Comparison of ENCODE assay signal across 17 cellular contexts in genomic region chr20:61119263-61119662, GRCh38.
DNase-seq lines count a peak whose midpoint lies in the region; ATAC-seq, FAIRE-seq and TF ChIP-seq lines count a peak whose summit lies in the region.
"Had no signal": no experiment of that assay in that cellular context is flagged by ENCODE, and none has a peak within 500 bp of the region (broad histone marks: within the 10 kb centered on the region; RNA-seq: fewer than 3 reads in every experiment).

No MANE protein-coding gene starts in this region.

- H3K4me2 ChIP-seq in A549 (peak overlapping the region; percentile 67), BLaER1 (peak overlapping the region; percentile 49), IMR-90 (ENCODE audit: low read depth, low read length) (no peak overlapping the region)

- no peak overlapping the region for H2AK9ac ChIP-seq in IMR-90 (replicated peaks; ENCODE audit: low read depth, low read length, poor library complexity)

- no peak overlapping the region for H3K4me3 ChIP-seq in A549
- H3K4me3 ChIP-seq in BLaER1, result no peak overlapping the region
- H3K4me3 ChIP-seq in IMR-90 (ENCODE audit: insufficient read depth, low read depth, low read length), result no peak overlapping the region
- H3K4me3 ChIP-seq: GM23248 had no signal

- no peak overlapping the region for H2AFZ ChIP-seq in IMR-90 (replicated peaks; ENCODE audit: low read length, poor library complexity)
- H2AFZ ChIP-seq: GM23248 had no signal

- H3K4me3 Mint-ChIP-seq in CD14-positive monocyte, result no peak overlapping the region
- H3K4me3 Mint-ChIP-seq: CD4-positive, alpha-beta T cell; IgD-negative memory B cell had no signal

- H4K20me1 ChIP-seq in BLaER1 (no peaks in the 10 kb centered on the region), IMR-90 (ENCODE audit: insufficient read depth, low read length) (no peaks in the 10 kb centered on the region)

- no peak overlapping the region for H2BK5ac ChIP-seq in IMR-90 (ENCODE audit: low read depth, low read length, poor library complexity, severe bottlenecking)

- POLR2A ChIA-PET in A549 (lab: Yijun Ruan, JAX), result interaction anchor here (2.3 to 3.7 kb wide), 2 partner anchors 66 to 133 kb away, joined by 20 read pairs; partner anchors contain the start of gene CDH4
- POLR2A ChIA-PET in IMR-90 (lab: Charles Lee; ENCODE audit: unreplicated experiment), result no interaction called here

- H4K5ac ChIP-seq in IMR-90 (ENCODE audit: low read depth, low read length), result no peak overlapping the region

- peak overlapping the region; percentile 74 for H2BK120ac ChIP-seq in IMR-90 (ENCODE audit: low read depth, low read length)

- peak overlapping the region in 1 of 7 donors; percentile 18 for H3K27ac Mint-ChIP-seq in CD14-positive monocyte
- H3K27ac Mint-ChIP-seq: CD4-positive, alpha-beta T cell; IgD-negative memory B cell had no signal

- peaks cover 0 to 3% (median 0%) of the 10 kb centered on the region in 7 donors for H3K9me3 Mint-ChIP-seq in CD14-positive monocyte
- H3K9me3 Mint-ChIP-seq: CD4-positive, alpha-beta T cell had no signal

- no peak overlapping the region for H3K14ac ChIP-seq in IMR-90 (replicated peaks; ENCODE audit: low read depth, low read length)

- H3K9me3 ChIP-seq in A549 (no peaks in the 10 kb centered on the region), BLaER1 (no peaks in the 10 kb centered on the region), IMR-90 (ENCODE audit: control insufficient read depth, insufficient read depth, low read length) (no peaks in the 10 kb centered on the region)

- TF ChIP-seq RAD21 in A549 (conservative IDR thresholded peaks at IDR 0.05 in 1 of 2, IDR thresholded peaks at IDR 0.05 in 1 of 2) (no peak), IMR-90 (IDR thresholded peaks at IDR 0.05; ENCODE audit: low read length) (no peak)

- no peaks in the 10 kb centered on the region for H3K36me3 ChIP-seq in BLaER1
- H3K36me3 ChIP-seq in IMR-90 (ENCODE audit: control insufficient read depth, insufficient read depth, low read length), result no peaks in the 10 kb centered on the region

- CTCF ChIA-PET in A549 (lab: Yijun Ruan, JAX), result interaction anchor here (0.9 to 1.8 kb wide), 8 partner anchors 10 to 114 kb away, joined by 3 to 4 read pairs (median 3); no protein-coding TSS in a partner anchor
- CTCF ChIA-PET in IMR-90 (lab: Yijun Ruan, JAX), result no interaction called here

- no peak for TF ChIP-seq EP300 in A549 (IDR thresholded peaks at IDR 0.05)

- dilution Hi-C loops in IMR-90 (cut with HindIII; ENCODE audit: low sequenced_read_pairs, unreplicated experiment), result no loop called here

- peaks cover 62% of the 10 kb centered on the region for H3K4me1 ChIP-seq in A549
- peaks cover 55% of the 10 kb centered on the region for H3K4me1 ChIP-seq in BLaER1
- no peaks in the 10 kb centered on the region for H3K4me1 ChIP-seq in IMR-90 (ENCODE audit: control insufficient read depth, insufficient read depth, low read length)

- H3K27me3 ChIP-seq in BLaER1, result no peaks in the 10 kb centered on the region
- no peaks in the 10 kb centered on the region for H3K27me3 ChIP-seq in IMR-90 (ENCODE audit: control insufficient read depth, insufficient read depth, low read length)

- TF ChIP-seq CTCF in A549 (IDR thresholded peaks at IDR 0.05), result no peak
- no peak for TF ChIP-seq CTCF in IMR-90 (conservative IDR thresholded peaks at IDR 0.05; ENCODE audit: low read depth, low read length)
- no peak for TF ChIP-seq CTCF in CD14-positive monocyte (IDR thresholded peaks at IDR 0.05)

- no peak overlapping the region for H3K9ac ChIP-seq in BLaER1
- no peak overlapping the region for H3K9ac ChIP-seq in IMR-90 (ENCODE audit: low read depth, low read length)
- H3K9ac ChIP-seq: GM23248 had no signal

- in situ Hi-C loops in IMR-90 (cut with MboI; ENCODE audit: low sequenced_read_pairs), result loop anchor here (25.0 kb wide), 1 partner anchor 907 kb away; no protein-coding TSS in a partner anchor

- FAIRE-seq in A549 (lab: Jason Lieb, UNC), result no peak
- FAIRE-seq: G401.6, GM12891, H54 had no signal

- H3K18ac ChIP-seq in IMR-90 (ENCODE audit: low read depth, low read length), result no peak overlapping the region

- peaks cover 18% of the 10 kb centered on the region for H3K4me1 Mint-ChIP-seq in CD14-positive monocyte

- no peak overlapping the region for H2BK20ac ChIP-seq in IMR-90 (ENCODE audit: low read depth, low read length)

- H3K27ac ChIP-seq in A549 (peak overlapping the region; percentile 86 to 93), BLaER1 (no peak overlapping the region), IMR-90 (ENCODE audit: insufficient read depth, low read length) (no peak overlapping the region), caudate nucleus (ENCODE audit: low read depth, low read length) (no peak overlapping the region)
- H3K27ac ChIP-seq: HL-60 had no signal

- 74% methylated on average over 10 of the region's 10 CpGs for WGBS in A549 (ENCODE audit: missing lambda C conversion rate)
- WGBS in IMR-90 (ENCODE audit: extremely low coverage in 2 of 2, insufficient read length in 1 of 2), 2 experiments, result no CpG with 5 or more reads among the region's 10 CpGs

- H3K9me1 ChIP-seq in IMR-90 (ENCODE audit: insufficient read depth, low read length), result no peaks in the 10 kb centered on the region

- peak overlapping the region; percentile 22 for H3K4ac ChIP-seq in IMR-90 (ENCODE audit: low read depth, low read length)

- no peak overlapping the region for H4K8ac ChIP-seq in IMR-90 (ENCODE audit: low read depth in 2 of 2, low read length in 2 of 2)

- no peaks in the 10 kb centered on the region for H3K79me1 ChIP-seq in IMR-90 (ENCODE audit: low read depth in 1 of 2, low read length in 2 of 2)

- peaks cover 12 to 26% (median 17%) of the 10 kb centered on the region in 3 donors for H3K27me3 Mint-ChIP-seq in CD14-positive monocyte (ENCODE audit: low read depth in 3 of 3)
- H3K27me3 Mint-ChIP-seq: IgD-negative memory B cell had no signal

- peak overlapping the region; percentile 96; the same call in 2 of the 3 replicates for H2BK15ac ChIP-seq in IMR-90 (ENCODE audit: low read depth, low read length)

- ATAC-seq in A549, result no peak
- no peak for ATAC-seq in IMR-90 (ENCODE audit: low read depth)

- intact Hi-C loops in IMR-90 (cut with micrococcal nuclease), result loop anchor here (10.0 kb wide), 1 partner anchor 1064 kb away; no protein-coding TSS in a partner anchor
- intact Hi-C loops in CD14-positive monocyte (cut with micrococcal nuclease), result no loop called here

- no peak overlapping the region; the same call in 1 of the 2 replicates for H4K91ac ChIP-seq in IMR-90 (ENCODE audit: insufficient read depth, low read depth, low read length)

- H3K56ac ChIP-seq in IMR-90 (ENCODE audit: extremely low read depth, insufficient read depth, low read length), result no peak overlapping the region

- no peak for TF ChIP-seq POLR2A in A549 (IDR thresholded peaks at IDR 0.05; ENCODE audit: low read length)
- no peak for TF ChIP-seq POLR2A in IMR-90 (IDR thresholded peaks at IDR 0.05; ENCODE audit: low read depth, low read length)

- H2AK5ac ChIP-seq in IMR-90 (ENCODE audit: low read depth, low read length), result no peak overlapping the region

- no TSS peak for BruUV-seq in IMR-90 (replicated peaks; lab: Mats Ljungman, UMichigan)

- H3K23ac ChIP-seq in IMR-90 (ENCODE audit: low read depth, low read length), result no peak overlapping the region

- no peak for DNase-seq in A549 (ENCODE audit: low read depth in 1 of 2, low spot score in 1 of 2)
- DNase-seq in IMR-90, result no peak
- peak; percentile 14 for DNase-seq in mesenteric fat pad (ENCODE audit: low spot score)
- no peak for DNase-seq in CD14-positive monocyte (ENCODE audit: low spot score)
- no peak for DNase-seq in caudate nucleus (lab: John Stamatoyannopoulos, UW)
- DNase-seq in NCI-H748 treated with DMSO at 0.1 percent for 48 hours (lab: John Stamatoyannopoulos, UW), result no peak
- DNase-seq: Calu3; CD4-positive, alpha-beta T cell; DMS 273 treated with DMSO at 0.1 percent for 48 hours; GM23248; KG1 had no signal

- no peaks in the 10 kb centered on the region for H3K36me3 Mint-ChIP-seq in CD14-positive monocyte
- H3K36me3 Mint-ChIP-seq: IgD-negative memory B cell had no signal

TF ChIP-seq in A549, 52 proteins besides CTCF, POLR2A, EP300 and RAD21:
- peak; percentile 23; the same call in 1 of the 2 replicates for TF ChIP-seq ATOH8 (CRISPR knock-in tag; IDR thresholded peaks at IDR 0.05; ENCODE audit: low read depth)
- TF ChIP-seq ELK1 (IDR thresholded peaks at IDR 0.05; ENCODE audit: low read depth, low read length), result no peak

TF ChIP-seq in IMR-90, 13 proteins besides CTCF, POLR2A, EP300 and RAD21 (continues in another document):
- TF ChIP-seq BHLHE40 (IDR thresholded peaks at IDR 0.05; ENCODE audit: low read depth, low read length) (no peak), SMC3 (IDR thresholded peaks at IDR 0.05; ENCODE audit: low read depth, low read length) (no peak), CHD1 (IDR thresholded peaks at IDR 0.05; ENCODE audit: low read depth, low read length) (no peak), NFE2L2 (IDR thresholded peaks at IDR 0.05; ENCODE audit: low read depth, low read length) (no peak), ELK1 (IDR thresholded peaks at IDR 0.05; ENCODE audit: borderline replicate concordance, low read depth, low read length) (no peak), RFX5 (IDR thresholded peaks at IDR 0.05; ENCODE audit: low read depth, low read length) (no peak), CEBPB (IDR thresholded peaks at IDR 0.05; ENCODE audit: low read depth, low read length) (no peak), RCOR1 (IDR thresholded peaks at IDR 0.05; ENCODE audit: insufficient replicate concordance, low read length) (no peak), MAFK (IDR thresholded peaks at IDR 0.05; ENCODE audit: low read depth, low read length) (no peak), MXI1 (IDR thresholded peaks at IDR 0.05; ENCODE audit: borderline replicate concordance, low read depth, low read length) (no peak), USF2 (IDR thresholded peaks at IDR 0.05; ENCODE audit: low read depth, low read length) (no peak), FOS (IDR thresholded peaks at IDR 0.05; ENCODE audit: low read depth, low read length) (no peak)

Comparison
In these comparisons a context has a peak if more than half of its experiments do, and no peak if none do; other contexts are left out.
1. H3K27ac ChIP-seq: peak in A549 (2 of 2); none in BLaER1 (single experiment), IMR-90 (single experiment) and caudate nucleus (single experiment).